1 cellular context compared by ENCODE assay signal in genomic region chr6:27720607-27721580, GRCh38.
TF ChIP-seq lines count a peak whose summit lies in the region.

No MANE protein-coding gene starts in this region.

TF ChIP-seq in HCT116, 20 proteins besides CTCF, POLR2A, EP300 and RAD21 (continued from another document):
- no peak for TF ChIP-seq ZBTB33 (IDR thresholded peaks at IDR 0.05; ENCODE audit: extremely low read depth, insufficient replicate concordance, low read length)
- peak; percentile 62 for TF ChIP-seq POLR2AphosphoS5 (IDR thresholded peaks at IDR 0.05; ENCODE audit: low read depth, low read length)
- TF ChIP-seq REST (IDR thresholded peaks at IDR 0.05; ENCODE audit: low read depth), result no peak
- TF ChIP-seq FOSL1 (IDR thresholded peaks at IDR 0.05; ENCODE audit: low read depth), result peak; percentile 62; the same call in 1 of the 2 replicates
- TF ChIP-seq YY1 (IDR thresholded peaks at IDR 0.05; ENCODE audit: extremely low read depth, insufficient replicate concordance, low read depth, low read length), result peak; percentile 15
- TF ChIP-seq JUND (IDR thresholded peaks at IDR 0.05), result peak; percentile 57; the same call in 1 of the 2 replicates
- peak; percentile 12 for TF ChIP-seq TCF7L2 (IDR thresholded peaks at IDR 0.05; ENCODE audit: borderline replicate concordance, extremely low read depth, insufficient read depth, insufficient read length)
- no peak for TF ChIP-seq ZFX (IDR thresholded peaks at IDR 0.05)
TF ChIP-seq in HCT116: peak in this region for 10.
